Comparison of ENCODE assay signal across 1 cellular context in genomic region chr1:42311138-42311537, GRCh38.
TF ChIP-seq lines count a peak whose summit lies in the region.

No MANE protein-coding gene starts in this region.

TF ChIP-seq in endothelial cell of umbilical vein, 7 proteins besides CTCF, POLR2A, EP300 and RAD21:
- TF ChIP-seq FOS (IDR thresholded peaks at IDR 0.05; ENCODE audit: borderline replicate concordance, insufficient read depth, low read length) = peak; percentile 8
- no peak for TF ChIP-seq MYC (IDR thresholded peaks at IDR 0.05; ENCODE audit: low read depth, low read length)
